Comparison of ENCODE assay signal across 18 cellular contexts in genomic region chr5:43854697-43855292, GRCh38.
DNase-seq lines count a peak whose midpoint lies in the region; ATAC-seq and TF ChIP-seq lines count a peak whose summit lies in the region.
"Had no signal": no experiment of that assay in that cellular context is flagged by ENCODE, and none has a peak within 500 bp of the region (broad histone marks: within the 10 kb centered on the region; RNA-seq: fewer than 3 reads in every experiment).

No MANE protein-coding gene starts in this region.

- no peaks in the 10 kb centered on the region for H3K79me2 ChIP-seq in MM.1S (ENCODE audit: low read length)

- TF ChIP-seq EP300 in tibial nerve (IDR thresholded peaks at IDR 0.05), result no peak

- WGBS in body of pancreas, 2 donors, result 4 to 12% methylated on average over 1 of the region's 1 CpG
- 73 to 80% methylated on average over 1 of the region's 1 CpG for WGBS in tibial nerve, 2 donors

- H3K4me1 ChIP-seq in right atrium auricular region, result peaks cover 0 to 17% of the 10 kb centered on the region in 2 donors
- peaks cover 22% of the 10 kb centered on the region for H3K4me1 ChIP-seq in body of pancreas
- no peaks in the 10 kb centered on the region for H3K4me1 ChIP-seq in MM.1S (ENCODE audit: low read length)
- H3K4me1 ChIP-seq in BE2C, result peaks cover 5% of the 10 kb centered on the region
- H3K4me1 ChIP-seq in tibial nerve, result no peaks in the 10 kb centered on the region

- no peak overlapping the region for H3K4me2 ChIP-seq in MM.1S (ENCODE audit: low read depth, low read length)

- no peak overlapping the region for H3K9ac ChIP-seq in MM.1S (ENCODE audit: low read length)

- H2AFZ ChIP-seq in MM.1S (ENCODE audit: low read length), result no peak overlapping the region

- TF ChIP-seq CTCF in right atrium auricular region (IDR thresholded peaks at IDR 0.05), result no peak
- TF ChIP-seq CTCF in body of pancreas (IDR thresholded peaks at IDR 0.05), result no peak
- TF ChIP-seq CTCF in MM.1S (IDR thresholded peaks at IDR 0.05; ENCODE audit: low read length), result no peak
- TF ChIP-seq CTCF in BE2C (IDR thresholded peaks at IDR 0.05; ENCODE audit: low read depth, low read length), result no peak
- no peak for TF ChIP-seq CTCF in tibial nerve (IDR thresholded peaks at IDR 0.05)

- no peak for TF ChIP-seq POLR2A in body of pancreas (IDR thresholded peaks at IDR 0.05)
- TF ChIP-seq POLR2A in tibial nerve (IDR thresholded peaks at IDR 0.05), result no peak

- intact Hi-C loops in Right ventricle myocardium superior (cut with DNase I), result no loop called here
- intact Hi-C loops in body of pancreas (cut with DNase I), result no loop called here

- no peak overlapping the region for H3K4me3 ChIP-seq in right atrium auricular region
- no peak overlapping the region for H3K4me3 ChIP-seq in body of pancreas
- H3K4me3 ChIP-seq in MM.1S (ENCODE audit: low read length), result no peak overlapping the region
- H3K4me3 ChIP-seq in BE2C (ENCODE audit: low read depth, low read length), result no peak overlapping the region
- H3K4me3 ChIP-seq in tibial nerve, result no peak overlapping the region

- no peaks in the 10 kb centered on the region for H3F3A ChIP-seq in MM.1S (ENCODE audit: insufficient read depth, low read length)

- H3K27ac Mint-ChIP-seq in T-cell, result no peak overlapping the region
- H3K27ac Mint-ChIP-seq: CD8-positive, alpha-beta memory T cell; progenitor cell of endocrine pancreas had no signal

- H3K27ac ChIP-seq in right atrium auricular region (no peak overlapping the region), body of pancreas (no peak overlapping the region), MM.1S (ENCODE audit: low read length) (no peak overlapping the region), tibial nerve (no peak overlapping the region)

- POLR2A ChIA-PET in T-cell (lab: Charles Lee), result no interaction called here

- H3K4me1 Mint-ChIP-seq in T-cell, result no peaks in the 10 kb centered on the region
- H3K4me1 Mint-ChIP-seq: CD8-positive, alpha-beta memory T cell had no signal

- CTCF ChIA-PET in T-cell (lab: Charles Lee), result no interaction called here

- no peak overlapping the region for H3K4me3 Mint-ChIP-seq in T-cell
- H3K4me3 Mint-ChIP-seq: CD8-positive, alpha-beta memory T cell had no signal

- H3K27me3 ChIP-seq in right atrium auricular region, result no peaks in the 10 kb centered on the region
- H3K27me3 ChIP-seq in body of pancreas, result no peaks in the 10 kb centered on the region
- H3K27me3 ChIP-seq in MM.1S (replicated peaks; ENCODE audit: insufficient read depth, low read length), result no peaks in the 10 kb centered on the region
- no peaks in the 10 kb centered on the region; the same call in 1 of the 2 replicates for H3K27me3 ChIP-seq in BE2C
- H3K27me3 ChIP-seq in tibial nerve, result no peaks in the 10 kb centered on the region

- H3K9me2 ChIP-seq in MM.1S (replicated peaks; ENCODE audit: insufficient read depth, low read length), result no peaks in the 10 kb centered on the region

- no peaks in the 10 kb centered on the region for H3K27me3 Mint-ChIP-seq in T-cell

- H4K20me1 ChIP-seq in MM.1S (ENCODE audit: insufficient read depth, low read length), result no peaks in the 10 kb centered on the region

- DNase-seq in Right ventricle myocardium superior, result no peak
- no peak for DNase-seq in right atrium auricular region (ENCODE audit: low spot score)
- no peak for DNase-seq in body of pancreas
- peak; percentile 41 for DNase-seq in iPS-NIHi7 (ENCODE audit: extremely low spot score)
- DNase-seq in MM.1S, result no peak
- DNase-seq in BE2C, result no peak
- DNase-seq in tibial nerve (ENCODE audit: low spot score in 2 of 2), result no peak
- no peak for DNase-seq in T-cell
- DNase-seq: activated CD4-positive, alpha-beta T cell treated with anti-CD3 and anti-CD28 coated beads for 48 hours; activated naive CD4-positive, alpha-beta T cell; CD8-positive, alpha-beta memory T cell; EL; left colon; NCI-H146; stimulated activated CD4-positive, alpha-beta T cell treated with anti-CD3 and anti-CD28 coated beads, Interleukin-12 subunit alpha, Interleukin-12 subunit beta, amount 100 ng/mL, for 4 hours; stimulated activated naive CD4-positive, alpha-beta T cell; T-helper 2 cell had no signal

- H3K9me3 ChIP-seq in right atrium auricular region (no peaks in the 10 kb centered on the region), body of pancreas (no peaks in the 10 kb centered on the region), MM.1S (replicated peaks; ENCODE audit: insufficient read depth, low read length) (no peaks in the 10 kb centered on the region), BE2C (no peaks in the 10 kb centered on the region; the same call in 1 of the 2 replicates), tibial nerve (no peaks in the 10 kb centered on the region)

- no peaks in the 10 kb centered on the region for H3K9me3 Mint-ChIP-seq in T-cell

- H3K36me3 Mint-ChIP-seq in T-cell, result no peaks in the 10 kb centered on the region

- ATAC-seq in Right ventricle myocardium superior (ENCODE audit: poor library complexity), result peak; percentile 74
- peak; percentile 38 for ATAC-seq in body of pancreas
- ATAC-seq in T-cell (replicated peaks in 1 of 4), result no peak
- ATAC-seq: left colon had no signal

- H3K36me3 ChIP-seq in right atrium auricular region (no peaks in the 10 kb centered on the region), body of pancreas (replicated peaks in 1 of 2; ENCODE audit: insufficient read depth in 1 of 2, low read depth in 2 of 2) (no peaks in the 10 kb centered on the region), MM.1S (replicated peaks; ENCODE audit: insufficient read depth, low read length) (no peaks in the 10 kb centered on the region), BE2C (no peaks in the 10 kb centered on the region), tibial nerve (no peaks in the 10 kb centered on the region)

Comparison
In these comparisons a context has a peak if more than half of its experiments do, and no peak if none do; other contexts are left out.
1. ATAC-seq: peak in Right ventricle myocardium superior (single experiment) and body of pancreas (single experiment); none in T-cell (0 of 4).